Comparison of ENCODE assay signal across 8 cellular contexts in the genomic region with DNA sequence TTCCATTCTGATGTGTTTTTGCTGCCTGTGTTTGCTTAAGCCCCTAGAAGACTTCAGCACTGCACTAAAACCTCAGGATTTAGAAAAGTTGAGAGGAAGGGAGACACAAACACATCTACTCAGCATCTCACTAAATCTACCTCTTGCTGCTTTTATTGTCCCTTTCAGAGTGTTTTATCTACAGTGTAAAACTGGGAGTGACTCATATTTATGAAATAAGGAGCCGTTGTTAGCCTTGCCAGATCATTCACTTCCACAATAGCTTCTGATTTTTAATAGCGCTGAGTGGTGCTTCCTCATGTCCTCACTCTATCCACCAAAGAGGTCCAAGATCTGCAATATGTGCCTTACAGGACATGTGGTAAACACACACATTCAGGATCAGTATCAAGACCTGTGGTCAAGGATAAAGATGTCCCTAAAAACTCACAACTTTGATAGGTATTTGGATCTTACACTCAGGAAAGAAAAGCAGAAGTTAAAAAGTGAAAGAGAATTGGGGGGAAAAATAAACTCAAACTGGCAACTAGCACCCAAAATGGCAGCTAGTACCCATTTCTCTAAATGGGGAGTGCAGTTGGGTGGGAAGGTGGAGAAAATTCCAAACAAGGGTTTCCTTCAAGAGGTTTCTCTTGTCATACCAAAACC.
DNase-seq lines count a peak whose midpoint lies in the region; ATAC-seq lines count a peak whose summit lies in the region.

No MANE protein-coding gene starts in this region.

- peaks cover 74% of the 10 kb centered on the region for H3K4me1 Mint-ChIP-seq in activated naive CD4-positive, alpha-beta T cell treated with anti-CD3 and anti-CD28 coated beads, Interleukin-2, amount 50 U/mL, for 24 hours
- H3K4me1 Mint-ChIP-seq in effector memory CD8-positive, alpha-beta T cell (ENCODE audit: low read depth in 2 of 2) = peaks cover 32 to 55% of the 10 kb centered on the region in 2 donors
- H3K4me1 Mint-ChIP-seq in stimulated activated naive CD8-positive, alpha-beta T cell treated with anti-CD3 and anti-CD28 coated beads, Interleukin-15, amount 100 ng/mL, for 72 hours = peaks cover 80% of the 10 kb centered on the region

- H3K36me3 Mint-ChIP-seq in activated naive CD4-positive, alpha-beta T cell treated with anti-CD3 and anti-CD28 coated beads, Interleukin-2, amount 50 U/mL, for 24 hours = peaks cover 17% of the 10 kb centered on the region
- H3K36me3 Mint-ChIP-seq in effector memory CD8-positive, alpha-beta T cell (ENCODE audit: insufficient read depth) = peaks cover 26% of the 10 kb centered on the region

- H3K27ac Mint-ChIP-seq in activated naive CD4-positive, alpha-beta T cell treated with anti-CD3 and anti-CD28 coated beads, Interleukin-2, amount 50 U/mL, for 24 hours = peak overlapping the region; percentile 93
- H3K27ac Mint-ChIP-seq in effector memory CD8-positive, alpha-beta T cell = peak overlapping the region; percentile 51 to 85
- H3K27ac Mint-ChIP-seq in stimulated activated naive CD8-positive, alpha-beta T cell treated with anti-CD3 and anti-CD28 coated beads, Interleukin-15, amount 100 ng/mL, for 72 hours = peak overlapping the region; percentile 86 to 98

- no peak for DNase-seq in activated naive CD4-positive, alpha-beta T cell (lab: John Stamatoyannopoulos, UW)
- DNase-seq in KG1 (lab: John Stamatoyannopoulos, UW) (peak; percentile 36), hypothalamus (lab: John Stamatoyannopoulos, UW) (no peak), activated gamma-delta T cell (lab: John Stamatoyannopoulos, UW) (no peak)
- no peak for DNase-seq in effector memory CD8-positive, alpha-beta T cell
- DNase-seq in stimulated activated naive CD8-positive, alpha-beta T cell treated with anti-CD3 and anti-CD28 coated beads, Interleukin-15, amount 100 ng/mL, for 72 hours = no peak

- H3K9me3 Mint-ChIP-seq in activated naive CD4-positive, alpha-beta T cell treated with anti-CD3 and anti-CD28 coated beads, Interleukin-2, amount 50 U/mL, for 24 hours = no peaks in the 10 kb centered on the region
- H3K9me3 Mint-ChIP-seq in effector memory CD8-positive, alpha-beta T cell = peaks cover 0 to 4% of the 10 kb centered on the region in 2 donors
- peaks cover 4 to 13% of the 10 kb centered on the region in 2 donors for H3K9me3 Mint-ChIP-seq in stimulated activated naive CD8-positive, alpha-beta T cell treated with anti-CD3 and anti-CD28 coated beads, Interleukin-15, amount 100 ng/mL, for 72 hours

- no peaks in the 10 kb centered on the region for H3K27me3 Mint-ChIP-seq in activated naive CD4-positive, alpha-beta T cell treated with anti-CD3 and anti-CD28 coated beads, Interleukin-2, amount 50 U/mL, for 24 hours
- H3K27me3 Mint-ChIP-seq in effector memory CD8-positive, alpha-beta T cell = no peaks in the 10 kb centered on the region
- H3K27me3 Mint-ChIP-seq in stimulated activated naive CD8-positive, alpha-beta T cell treated with anti-CD3 and anti-CD28 coated beads, Interleukin-15, amount 100 ng/mL, for 72 hours = no peaks in the 10 kb centered on the region

- no peak for ATAC-seq in effector memory CD8-positive, alpha-beta T cell (replicated peaks)
- ATAC-seq in stimulated activated naive CD8-positive, alpha-beta T cell treated with anti-CD3 and anti-CD28 coated beads, Interleukin-15, amount 100 ng/mL, for 72 hours = peak; percentile 9
- no peak for ATAC-seq in HG02759 (IDR thresholded peaks at IDR 0.05; ENCODE audit: unreplicated experiment)

- H3K4me3 Mint-ChIP-seq in activated naive CD4-positive, alpha-beta T cell treated with anti-CD3 and anti-CD28 coated beads, Interleukin-2, amount 50 U/mL, for 24 hours = peak overlapping the region; percentile 12
- peak overlapping the region; percentile 56 to 57 for H3K4me3 Mint-ChIP-seq in effector memory CD8-positive, alpha-beta T cell
- peak overlapping the region; percentile 61 to 76 for H3K4me3 Mint-ChIP-seq in stimulated activated naive CD8-positive, alpha-beta T cell treated with anti-CD3 and anti-CD28 coated beads, Interleukin-15, amount 100 ng/mL, for 72 hours

Comparison
In these comparisons a context has a peak if more than half of its experiments do, and no peak if none do; other contexts are left out.
1. H3K4me3 Mint-ChIP-seq: peak in every context shown above with its lines; median percentile 68 in stimulated activated naive CD8-positive, alpha-beta T cell treated with anti-CD3 and anti-CD28 coated beads, Interleukin-15, amount 100 ng/mL, for 72 hours; 56 in effector memory CD8-positive, alpha-beta T cell; 12 in activated naive CD4-positive, alpha-beta T cell treated with anti-CD3 and anti-CD28 coated beads, Interleukin-2, amount 50 U/mL, for 24 hours.